In genomic region chr18:54948350-54948837, GRCh38 we compare ENCODE assay signal across 1 cellular context.
TF ChIP-seq lines count a peak whose summit lies in the region.

No MANE protein-coding gene starts in this region.

TF ChIP-seq in HepG2, 621 proteins besides CTCF, POLR2A, EP300 and RAD21 (continued from another document and continues in another):
- TF ChIP-seq, protein P1, sequence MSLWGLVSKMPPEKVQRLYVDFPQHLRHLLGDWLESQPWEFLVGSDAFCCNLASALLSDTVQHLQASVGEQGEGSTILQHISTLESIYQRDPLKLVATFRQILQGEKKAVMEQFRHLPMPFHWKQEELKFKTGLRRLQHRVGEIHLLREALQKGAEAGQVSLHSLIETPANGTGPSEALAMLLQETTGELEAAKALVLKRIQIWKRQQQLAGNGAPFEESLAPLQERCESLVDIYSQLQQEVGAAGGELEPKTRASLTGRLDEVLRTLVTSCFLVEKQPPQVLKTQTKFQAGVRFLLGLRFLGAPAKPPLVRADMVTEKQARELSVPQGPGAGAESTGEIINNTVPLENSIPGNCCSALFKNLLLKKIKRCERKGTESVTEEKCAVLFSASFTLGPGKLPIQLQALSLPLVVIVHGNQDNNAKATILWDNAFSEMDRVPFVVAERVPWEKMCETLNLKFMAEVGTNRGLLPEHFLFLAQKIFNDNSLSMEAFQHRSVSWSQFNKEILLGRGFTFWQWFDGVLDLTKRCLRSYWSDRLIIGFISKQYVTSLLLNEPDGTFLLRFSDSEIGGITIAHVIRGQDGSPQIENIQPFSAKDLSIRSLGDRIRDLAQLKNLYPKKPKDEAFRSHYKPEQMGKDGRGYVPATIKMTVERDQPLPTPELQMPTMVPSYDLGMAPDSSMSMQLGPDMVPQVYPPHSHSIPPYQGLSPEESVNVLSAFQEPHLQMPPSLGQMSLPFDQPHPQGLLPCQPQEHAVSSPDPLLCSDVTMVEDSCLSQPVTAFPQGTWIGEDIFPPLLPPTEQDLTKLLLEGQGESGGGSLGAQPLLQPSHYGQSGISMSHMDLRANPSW (CRISPR knock-in tag; IDR thresholded peaks at IDR 0.05; ENCODE audit: borderline replicate concordance) = 0 out of 2 replicates have a peak, but pooled peaks have one; percentile 66
- TF ChIP-seq THAP8 (CRISPR knock-in tag; IDR thresholded peaks at IDR 0.05; ENCODE audit: borderline replicate concordance) (no peak), ATRX (CRISPR knock-in tag; IDR thresholded peaks at IDR 0.05; ENCODE audit: borderline replicate concordance) (no peak), RFX3 (CRISPR knock-in tag; IDR thresholded peaks at IDR 0.05) (no peak), ZNF672 (CRISPR knock-in tag; IDR thresholded peaks at IDR 0.05) (no peak), ZNF558 (CRISPR knock-in tag; IDR thresholded peaks at IDR 0.05; ENCODE audit: borderline replicate concordance) (no peak), SSRP1 (CRISPR knock-in tag; IDR thresholded peaks at IDR 0.05) (no peak; the same call in 1 of the 2 replicates), FIP1L1 (IDR thresholded peaks at IDR 0.05; ENCODE audit: borderline replicate concordance, insufficient read depth, low read depth, low read length) (no peak), DNMT1 (CRISPR knock-in tag; IDR thresholded peaks at IDR 0.05) (no peak), ZNF780A (CRISPR knock-in tag; IDR thresholded peaks at IDR 0.05) (no peak), ZNF652 (CRISPR knock-in tag; IDR thresholded peaks at IDR 0.05; ENCODE audit: borderline replicate concordance, low read depth) (peak; percentile 82), SRSF9 (IDR thresholded peaks at IDR 0.05; ENCODE audit: borderline replicate concordance, insufficient read depth, low read depth, low read length, poor library complexity, severe bottlenecking) (no peak), NR2F1 (CRISPR knock-in tag; IDR thresholded peaks at IDR 0.05) (peak in 1 of 2 experiments; percentile 58; a peak in 2 of 4 replicates), MAFG (CRISPR knock-in tag; IDR thresholded peaks at IDR 0.05) (no peak), ZNF614 (CRISPR knock-in tag; IDR thresholded peaks at IDR 0.05; ENCODE audit: borderline replicate concordance) (peak; percentile 46; the same call in 1 of the 2 replicates), HOXA5 (CRISPR knock-in tag; IDR thresholded peaks at IDR 0.05) (peak; percentile 67; the same call in 1 of the 2 replicates), ZNF407 (CRISPR knock-in tag; IDR thresholded peaks at IDR 0.05; ENCODE audit: not compliant biosample characterization) (no peak), ZNF3 (CRISPR knock-in tag; IDR thresholded peaks at IDR 0.05) (no peak), NCOA5 (CRISPR knock-in tag; IDR thresholded peaks at IDR 0.05) (no peak), RARA (CRISPR knock-in tag; IDR thresholded peaks at IDR 0.05) (peak; percentile 93), FOXO1 (CRISPR knock-in tag; IDR thresholded peaks at IDR 0.05) (peak; percentile 70; the same call in 1 of the 2 replicates), DMTF1 (CRISPR knock-in tag; IDR thresholded peaks at IDR 0.05) (no peak), HNF4G (IDR thresholded peaks at IDR 0.05; ENCODE audit: borderline replicate concordance, low read depth, low read length) (no peak), HNF4G (CRISPR knock-in tag; IDR thresholded peaks at IDR 0.05; ENCODE audit: borderline replicate concordance, low read depth) (no peak), ZNF550 (CRISPR knock-in tag; IDR thresholded peaks at IDR 0.05; ENCODE audit: borderline replicate concordance) (no peak), MYNN (CRISPR knock-in tag; IDR thresholded peaks at IDR 0.05; ENCODE audit: low read depth) (no peak), KMT2B (CRISPR knock-in tag; IDR thresholded peaks at IDR 0.05) (0 out of 2 replicates have a peak, but pooled peaks have one; percentile 27), ZSCAN31 (CRISPR knock-in tag; IDR thresholded peaks at IDR 0.05; ENCODE audit: low read depth) (no peak), MNT (IDR thresholded peaks at IDR 0.05) (no peak), GTF2F1 (IDR thresholded peaks at IDR 0.05; ENCODE audit: low read length) (no peak)
- TF ChIP-seq, protein P2, sequence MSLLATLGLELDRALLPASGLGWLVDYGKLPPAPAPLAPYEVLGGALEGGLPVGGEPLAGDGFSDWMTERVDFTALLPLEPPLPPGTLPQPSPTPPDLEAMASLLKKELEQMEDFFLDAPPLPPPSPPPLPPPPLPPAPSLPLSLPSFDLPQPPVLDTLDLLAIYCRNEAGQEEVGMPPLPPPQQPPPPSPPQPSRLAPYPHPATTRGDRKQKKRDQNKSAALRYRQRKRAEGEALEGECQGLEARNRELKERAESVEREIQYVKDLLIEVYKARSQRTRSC (CRISPR knock-in tag; IDR thresholded peaks at IDR 0.05; ENCODE audit: low read depth) = no peak
- TF ChIP-seq, protein P3, sequence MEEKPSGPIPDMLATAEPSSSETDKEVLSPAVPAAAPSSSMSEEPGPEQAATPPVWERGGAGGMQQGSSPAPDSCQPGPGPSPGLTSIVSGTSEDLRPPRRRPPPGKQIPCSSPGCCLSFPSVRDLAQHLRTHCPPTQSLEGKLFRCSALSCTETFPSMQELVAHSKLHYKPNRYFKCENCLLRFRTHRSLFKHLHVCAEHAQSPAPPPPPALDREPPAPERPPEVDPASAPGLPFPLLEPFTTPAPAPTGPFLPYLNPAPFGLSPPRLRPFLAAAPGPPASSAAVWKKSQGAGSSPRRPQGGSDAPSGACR (CRISPR knock-in tag; IDR thresholded peaks at IDR 0.05) = no peak
- TF ChIP-seq, protein P4, sequence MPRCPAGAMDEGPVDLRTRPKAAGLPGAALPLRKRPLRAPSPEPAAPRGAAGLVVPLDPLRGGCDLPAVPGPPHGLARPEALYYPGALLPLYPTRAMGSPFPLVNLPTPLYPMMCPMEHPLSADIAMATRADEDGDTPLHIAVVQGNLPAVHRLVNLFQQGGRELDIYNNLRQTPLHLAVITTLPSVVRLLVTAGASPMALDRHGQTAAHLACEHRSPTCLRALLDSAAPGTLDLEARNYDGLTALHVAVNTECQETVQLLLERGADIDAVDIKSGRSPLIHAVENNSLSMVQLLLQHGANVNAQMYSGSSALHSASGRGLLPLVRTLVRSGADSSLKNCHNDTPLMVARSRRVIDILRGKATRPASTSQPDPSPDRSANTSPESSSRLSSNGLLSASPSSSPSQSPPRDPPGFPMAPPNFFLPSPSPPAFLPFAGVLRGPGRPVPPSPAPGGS (CRISPR knock-in tag; IDR thresholded peaks at IDR 0.05) = no peak
